Comparison of ENCODE assay signal across 23 cellular contexts in genomic region chr1:17860812-17861211, GRCh38.
"Had no signal": no experiment of that assay in that cellular context is flagged by ENCODE, and none has a peak within 500 bp of the region (broad histone marks: within the 10 kb centered on the region; RNA-seq: fewer than 3 reads in every experiment).

No MANE protein-coding gene starts in this region.

- H3K36me3 ChIP-seq: MG63 had no signal

- DNase-seq: Karpas-422, MG63, MM.1S, MV-4-11, NCI-H1048, NCI-H1092, NCI-H1417, NCI-H1417 treated with DMSO at 0.1 percent for 48 hours, NCI-H1436, NCI-H1436 treated with DMSO at 0.1 percent for 48 hours, NCI-H146, NCI-H1694, NCI-H1930, NCI-H2029, NCI-H2029 treated with DMSO at 0.1 percent for 48 hours, NCI-H2081, NCI-H2081 treated with DMSO at 0.1 percent for 48 hours, NCI-H2107, NCI-H2171, NCI-H226, NCI-H446 treated with DMSO at 0.1 percent for 48 hours, NCI-H510A, NCI-H524 had no signal

- H3K9me3 ChIP-seq: MG63 had no signal

- H3K27me3 ChIP-seq: MG63 had no signal

- H3K4me3 ChIP-seq: MG63 had no signal
